ENCODE assay signal across 8 cellular contexts in genomic region chr9:133788819-133789733, GRCh38.
DNase-seq lines count a peak whose midpoint lies in the region; ATAC-seq lines count a peak whose summit lies in the region.

No MANE protein-coding gene starts in this region.

- DNase-seq in Ammon's horn (ENCODE audit: low spot score) (peak; percentile 95), NCI-H2029 treated with DMSO at 0.1 percent for 48 hours (lab: John Stamatoyannopoulos, UW) (peak; percentile 40), midbrain (lab: John Stamatoyannopoulos, UW) (peak; percentile 87), NCI-H1105 (lab: John Stamatoyannopoulos, UW) (no peak)
- DNase-seq in activated CD8-positive, alpha-beta memory T cell treated with anti-CD3 and anti-CD28 coated beads for 24 hours = no peak

- no peaks in the 10 kb centered on the region for H3K27me3 ChIP-seq in duodenal mucosa (ENCODE audit: control insufficient read depth in 1 of 2, insufficient read depth in 2 of 2, low read length in 2 of 2)

- ATAC-seq in HG03439 (IDR thresholded peaks at IDR 0.05; ENCODE audit: unreplicated experiment) (no peak), GM18870 (IDR thresholded peaks at IDR 0.05; ENCODE audit: unreplicated experiment) (no peak)

- H3K27ac ChIP-seq in duodenal mucosa (ENCODE audit: low read depth, low read length) = peak overlapping the region; percentile 82

- H3K4me3 ChIP-seq in duodenal mucosa (ENCODE audit: low read depth in 1 of 2, low read length in 2 of 2) = peak overlapping the region; percentile 21 to 49

- H3K36me3 ChIP-seq in duodenal mucosa (ENCODE audit: control insufficient read depth in 1 of 2, insufficient read depth in 2 of 2, low read length in 2 of 2) = peaks cover 12 to 44% of the 10 kb centered on the region in 2 donors

- no peaks in the 10 kb centered on the region for H3K9me3 ChIP-seq in duodenal mucosa (ENCODE audit: control insufficient read depth in 1 of 2, low read length in 2 of 2)

- peak overlapping the region; percentile 20 to 38 for H3K9ac ChIP-seq in duodenal mucosa (ENCODE audit: low read depth in 1 of 2, low read length in 2 of 2)

- peaks cover 22 to 44% of the 10 kb centered on the region in 2 donors for H3K4me1 ChIP-seq in duodenal mucosa (ENCODE audit: control insufficient read depth in 1 of 2, insufficient read depth in 2 of 2, low read length in 2 of 2)

Comparison
In these comparisons a context has a peak if more than half of its experiments do, and no peak if none do; other contexts are left out.
1. DNase-seq: peak in Ammon's horn (single experiment), NCI-H2029 treated with DMSO at 0.1 percent for 48 hours (single experiment) and midbrain (single experiment); none in activated CD8-positive, alpha-beta memory T cell treated with anti-CD3 and anti-CD28 coated beads for 24 hours (single experiment) and NCI-H1105 (single experiment).